Comparison of ENCODE assay signal across 8 cellular contexts in genomic region chr16:71484006-71484893, GRCh38. TPM values are rescaled to one million over a fixed set of nuclear protein-coding genes. Genes with fewer than 3 reads are reported as not detected.
DNase-seq lines count a peak whose midpoint lies in the region; ATAC-seq and TF ChIP-seq lines count a peak whose summit lies in the region.

No MANE protein-coding gene starts in this region.

- DNase-seq in NCI-H526 treated with DMSO at 0.1 percent for 48 hours (lab: John Stamatoyannopoulos, UW) (peak; percentile 53), dermis microvascular lymphatic vessel endothelial cell (ENCODE audit: low read depth in 2 of 2) (peak; percentile 90 to 91)
- DNase-seq in activated CD4-positive, alpha-beta T cell treated with anti-CD3 and anti-CD28 coated beads, Interleukin-2, amount 50 U/mL, for 4 hours = peak; percentile 62 to 68
- DNase-seq in stimulated activated CD4-positive, alpha-beta T cell treated with anti-CD3 and anti-CD28 coated beads, Interleukin-4, amount 100 ng/mL, for 1 hour = peak; percentile 70

- under 1% methylated on average over 44 of the region's 44 CpGs for WGBS in liver

- H3K27ac ChIP-seq in BLaER1 = peak overlapping the region; percentile 82
- H3K27ac ChIP-seq in liver (ENCODE audit: low read depth in 1 of 2, low read length in 2 of 2) = peak overlapping the region; percentile 90 to 99

- H3K36me3 ChIP-seq in BLaER1 = no peaks in the 10 kb centered on the region
- H3K36me3 ChIP-seq in liver (ENCODE audit: control insufficient read depth in 4 of 4, insufficient read depth in 3 of 4, low read depth in 1 of 4, low read length in 3 of 4) = no peaks in the 10 kb centered on the region

- H3K4me1 ChIP-seq in BLaER1 = peaks cover 32% of the 10 kb centered on the region
- peaks cover 2 to 27% (median 18%) of the 10 kb centered on the region in 4 donors for H3K4me1 ChIP-seq in liver (ENCODE audit: control insufficient read depth in 4 of 4, insufficient read depth in 4 of 4, low read length in 3 of 4)

- H3K4me3 ChIP-seq in BLaER1 (peak overlapping the region; percentile 90), liver (ENCODE audit: low read depth in 1 of 3, low read length in 3 of 3) (peak overlapping the region; percentile 82 to 98 (median 94))

- TF ChIP-seq CTCF in liver (IDR thresholded peaks at IDR 0.05; ENCODE audit: low read depth, low read length, missing input control) = no peak

- peak in 1 of 2 donors; percentile 47 for TF ChIP-seq RAD21 in liver (IDR thresholded peaks at IDR 0.05)

- H3K9me3 ChIP-seq in BLaER1 = no peaks in the 10 kb centered on the region
- H3K9me3 ChIP-seq in liver (ENCODE audit: control insufficient read depth in 4 of 4, low read length in 3 of 4) = no peaks in the 10 kb centered on the region

- H4K20me1 ChIP-seq in BLaER1 = no peaks in the 10 kb centered on the region

- H3K27me3 ChIP-seq in BLaER1 (no peaks in the 10 kb centered on the region), liver (ENCODE audit: control insufficient read depth in 4 of 4, insufficient read depth in 4 of 4, low read length in 3 of 4) (no peaks in the 10 kb centered on the region)

- H3K9ac ChIP-seq in BLaER1 (peak overlapping the region; percentile 84), liver (ENCODE audit: low read depth in 1 of 2, low read length in 2 of 2) (peak overlapping the region; percentile 67 to 80)

- H3K4me2 ChIP-seq in BLaER1 = peak overlapping the region; percentile 72

- ATAC-seq in GM19328 (IDR thresholded peaks at IDR 0.05; ENCODE audit: unreplicated experiment) (peak; percentile 89), HG03469 (IDR thresholded peaks at IDR 0.05; ENCODE audit: unreplicated experiment) (peak; percentile 71)

TF ChIP-seq in liver, 16 proteins besides CTCF, POLR2A, EP300 and RAD21:
- TF ChIP-seq YY1 (IDR thresholded peaks at IDR 0.05) (peak; percentile 84), EGR1 (IDR thresholded peaks at IDR 0.05; ENCODE audit: low read depth in 2 of 2) (no peak), FOXA2 (IDR thresholded peaks at IDR 0.05) (no peak), MAX (IDR thresholded peaks at IDR 0.05) (peak; percentile 42), FOXA1 (IDR thresholded peaks at IDR 0.05) (no peak), GABPA (IDR thresholded peaks at IDR 0.05 in 1 of 2, conservative IDR thresholded peaks at IDR 0.05 in 1 of 2) (peak; percentile 94 to 98), ZBTB33 (IDR thresholded peaks at IDR 0.05) (no peak), RXRA (IDR thresholded peaks at IDR 0.05) (peak; percentile 38 to 56), TAF1 (conservative IDR thresholded peaks at IDR 0.05) (peak; percentile 69), NR2F2 (IDR thresholded peaks at IDR 0.05) (peak; percentile 74), HNF4A (conservative IDR thresholded peaks at IDR 0.05) (peak; percentile 36 to 52), JUND (IDR thresholded peaks at IDR 0.05) (no peak), ATF3 (IDR thresholded peaks at IDR 0.05) (no peak), HNF4G (IDR thresholded peaks at IDR 0.05) (no peak), REST (IDR thresholded peaks at IDR 0.05) (peak; percentile 77), SP1 (IDR thresholded peaks at IDR 0.05) (peak; percentile 58)
TF ChIP-seq in liver: peak in this region for 9.

RNA-seq across cellular contexts. Expression of gene ZNF19, which starts 4.9 kb away (rescaled TPM):
- 1.3 TPM in 2 replicates for total RNA-seq in dermis microvascular lymphatic vessel endothelial cell
- total RNA-seq in liver = 1 to 10 TPM; 2.1 to 2.7 TPM
- 1 to 10 TPM in 1 of 2 donors, under 1 TPM in 1; 0.73 to 1.7 TPM for polyA plus RNA-seq in liver

RNA-seq across cellular contexts. Expression of gene ZNF23, which starts 22.2 kb away (rescaled TPM):
- total RNA-seq in dermis microvascular lymphatic vessel endothelial cell = 2.4 and 3.8 TPM in 2 replicates
- total RNA-seq in liver = 1 to 10 TPM; 4.0 to 6.1 TPM
- polyA plus RNA-seq in liver = 1 to 10 TPM; 1.5 to 2.3 TPM

RNA-seq across cellular contexts. Expression of gene CHST4, which starts 42.0 kb away (rescaled TPM):
- total RNA-seq in dermis microvascular lymphatic vessel endothelial cell (not detected in 2 replicates), liver (10 to 100 TPM in 1 of 2 donors, under 1 TPM in 1; 0.09 to 14.3 TPM)
- 10 to 100 TPM in 1 of 2 donors, 1 to 10 TPM in 1; 3.8 to 10.5 TPM for polyA plus RNA-seq in liver

RNA-seq across cellular contexts. Expression of gene TLE7, which starts 42.4 kb away (rescaled TPM):
- not detected in 2 replicates for total RNA-seq in dermis microvascular lymphatic vessel endothelial cell
- not detected for total RNA-seq in liver
- not detected for polyA plus RNA-seq in liver

Comparison
In these comparisons a context has a peak if more than half of its experiments do, and no peak if none do; other contexts are left out.
1. Peak in every context shown above with its lines: DNase-seq, ATAC-seq, H3K4me3 ChIP-seq and H3K27ac ChIP-seq.